In genomic region chr3:51984269-51984647, GRCh38 we compare ENCODE assay signal across 9 cellular contexts. TPM values are rescaled to one million over a fixed set of nuclear protein-coding genes. Genes with fewer than 3 reads are reported as not detected.
DNase-seq lines count a peak whose midpoint lies in the region; ATAC-seq and TF ChIP-seq lines count a peak whose summit lies in the region.
"Had no signal": no experiment of that assay in that cellular context is flagged by ENCODE, and none has a peak within 500 bp of the region (broad histone marks: within the 10 kb centered on the region; RNA-seq: fewer than 3 reads in every experiment).

No MANE protein-coding gene starts in this region.

- peak overlapping the region; percentile 90 for H3K4me3 Mint-ChIP-seq in HFFc6
- peak overlapping the region; percentile 97 for H3K4me3 Mint-ChIP-seq in activated T-helper 1 cell treated with anti-CD3 and anti-CD28 coated beads, Interleukin-12 subunit alpha, Interleukin-12 subunit beta, Interleukin-2, Interleukin-4 antibody, amounts not matched to agents 30 ng/mL and 10 ng/mL and 1 ng/mL, durations not matched to agents 14 hours and 24 hours and 36 hours
- H3K4me3 Mint-ChIP-seq in stimulated activated naive B cell treated with anti-CD40 and anti-IgM and Interleukin-4, amounts not matched to agents 10 μg/mL and 1 μg/mL and 100 μg/mL, for 72 hours: peak overlapping the region; percentile 91

- H3K9ac ChIP-seq in iPS-20b (ENCODE audit: low read depth, low read length): peak overlapping the region; percentile 65; the same call in 1 of the 2 replicates

- intact Hi-C loops in activated T-helper 1 cell treated with anti-CD3 and anti-CD28 coated beads, Interleukin-12 subunit alpha, Interleukin-12 subunit beta, Interleukin-2, Interleukin-4 antibody, amounts not matched to agents 30 ng/mL and 10 ng/mL and 1 ng/mL, durations not matched to agents 14 hours and 24 hours and 36 hours (cut with micrococcal nuclease): loop anchor here (5.0 to 10.0 kb wide), 2 partner anchors 303 to 701 kb away; partner anchors contain the start of genes GLYCTK, GNL3 and PBRM1
- intact Hi-C loops in sciatic nerve (cut with DNase I): no loop called here

- peaks cover 2% of the 10 kb centered on the region for H3K27me3 Mint-ChIP-seq in HFFc6 (ENCODE audit: insufficient read depth)
- H3K27me3 Mint-ChIP-seq in activated T-helper 1 cell treated with anti-CD3 and anti-CD28 coated beads, Interleukin-12 subunit alpha, Interleukin-12 subunit beta, Interleukin-2, Interleukin-4 antibody, amounts not matched to agents 30 ng/mL and 10 ng/mL and 1 ng/mL, durations not matched to agents 14 hours and 24 hours and 36 hours (ENCODE audit: insufficient read depth): no peaks in the 10 kb centered on the region
- no peaks in the 10 kb centered on the region for H3K27me3 Mint-ChIP-seq in stimulated activated naive B cell treated with anti-CD40 and anti-IgM and Interleukin-4, amounts not matched to agents 10 μg/mL and 1 μg/mL and 100 μg/mL, for 72 hours

- DNase-seq in HFFc6 (no peak), sciatic nerve (ENCODE audit: low spot score) (no peak)
- no peak for DNase-seq in activated T-helper 1 cell treated with anti-CD3 and anti-CD28 coated beads, Interleukin-12 subunit alpha, Interleukin-12 subunit beta, Interleukin-2, Interleukin-4 antibody, amounts not matched to agents 30 ng/mL and 10 ng/mL and 1 ng/mL, durations not matched to agents 14 hours and 24 hours and 36 hours (ENCODE audit: low spot score)
- DNase-seq in stimulated activated naive B cell treated with anti-CD40 and anti-IgM and Interleukin-4, amounts not matched to agents 10 μg/mL and 1 μg/mL and 100 μg/mL, for 72 hours: no peak
- no peak for DNase-seq in stimulated activated naive CD4-positive, alpha-beta T cell (lab: John Stamatoyannopoulos, UW)
- DNase-seq: NCI-H345 had no signal

- H3K4me1 ChIP-seq in iPS-20b (ENCODE audit: insufficient read depth, low read length): peaks cover 7% of the 10 kb centered on the region; the same call in 1 of the 2 replicates

- no peaks in the 10 kb centered on the region for H3K36me3 Mint-ChIP-seq in HFFc6 (ENCODE audit: low read depth)
- H3K36me3 Mint-ChIP-seq in activated T-helper 1 cell treated with anti-CD3 and anti-CD28 coated beads, Interleukin-12 subunit alpha, Interleukin-12 subunit beta, Interleukin-2, Interleukin-4 antibody, amounts not matched to agents 30 ng/mL and 10 ng/mL and 1 ng/mL, durations not matched to agents 14 hours and 24 hours and 36 hours (ENCODE audit: low read depth): peaks cover 6% of the 10 kb centered on the region
- H3K36me3 Mint-ChIP-seq in stimulated activated naive B cell treated with anti-CD40 and anti-IgM and Interleukin-4, amounts not matched to agents 10 μg/mL and 1 μg/mL and 100 μg/mL, for 72 hours: peaks cover 3 to 14% of the 10 kb centered on the region in 2 donors

- H3K4me1 Mint-ChIP-seq in HFFc6 (ENCODE audit: low read depth): peaks cover 39% of the 10 kb centered on the region
- H3K4me1 Mint-ChIP-seq in activated T-helper 1 cell treated with anti-CD3 and anti-CD28 coated beads, Interleukin-12 subunit alpha, Interleukin-12 subunit beta, Interleukin-2, Interleukin-4 antibody, amounts not matched to agents 30 ng/mL and 10 ng/mL and 1 ng/mL, durations not matched to agents 14 hours and 24 hours and 36 hours (ENCODE audit: low read depth): peaks cover 30% of the 10 kb centered on the region
- peaks cover 26 to 57% of the 10 kb centered on the region in 2 donors for H3K4me1 Mint-ChIP-seq in stimulated activated naive B cell treated with anti-CD40 and anti-IgM and Interleukin-4, amounts not matched to agents 10 μg/mL and 1 μg/mL and 100 μg/mL, for 72 hours

- H3K4me3 ChIP-seq in iPS-20b (ENCODE audit: low read length): peak overlapping the region; percentile 71; the same call in 1 of the 2 replicates

- no peaks in the 10 kb centered on the region for H3K27me3 ChIP-seq in iPS-20b (ENCODE audit: insufficient read depth, low read length)

- H3K9me3 ChIP-seq in iPS-20b (ENCODE audit: insufficient read depth, low read depth, low read length): no peaks in the 10 kb centered on the region

- no peaks in the 10 kb centered on the region for H3K9me3 Mint-ChIP-seq in HFFc6
- no peaks in the 10 kb centered on the region for H3K9me3 Mint-ChIP-seq in activated T-helper 1 cell treated with anti-CD3 and anti-CD28 coated beads, Interleukin-12 subunit alpha, Interleukin-12 subunit beta, Interleukin-2, Interleukin-4 antibody, amounts not matched to agents 30 ng/mL and 10 ng/mL and 1 ng/mL, durations not matched to agents 14 hours and 24 hours and 36 hours
- H3K9me3 Mint-ChIP-seq in stimulated activated naive B cell treated with anti-CD40 and anti-IgM and Interleukin-4, amounts not matched to agents 10 μg/mL and 1 μg/mL and 100 μg/mL, for 72 hours: no peaks in the 10 kb centered on the region

- H3K27ac Mint-ChIP-seq in HFFc6: peak overlapping the region; percentile 93
- H3K27ac Mint-ChIP-seq in activated T-helper 1 cell treated with anti-CD3 and anti-CD28 coated beads, Interleukin-12 subunit alpha, Interleukin-12 subunit beta, Interleukin-2, Interleukin-4 antibody, amounts not matched to agents 30 ng/mL and 10 ng/mL and 1 ng/mL, durations not matched to agents 14 hours and 24 hours and 36 hours: peak overlapping the region; percentile 70
- H3K27ac Mint-ChIP-seq in stimulated activated naive B cell treated with anti-CD40 and anti-IgM and Interleukin-4, amounts not matched to agents 10 μg/mL and 1 μg/mL and 100 μg/mL, for 72 hours: peak overlapping the region; percentile 96

- no peak for ATAC-seq in stimulated activated naive B cell treated with anti-CD40 and anti-IgM and Interleukin-4, amounts not matched to agents 10 μg/mL and 1 μg/mL and 100 μg/mL, for 72 hours (replicated peaks)
- ATAC-seq in sciatic nerve: no peak
- ATAC-seq in HG03342 (IDR thresholded peaks at IDR 0.05; ENCODE audit: unreplicated experiment): no peak
- ATAC-seq in HG02759 (IDR thresholded peaks at IDR 0.05; ENCODE audit: unreplicated experiment): no peak

- TF ChIP-seq CTCF in HFFc6 (IDR thresholded peaks at IDR 0.05): no peak

- no peaks in the 10 kb centered on the region for H3K36me3 ChIP-seq in iPS-20b (ENCODE audit: insufficient read depth, low read depth, low read length)

- no peak overlapping the region for H3K27ac ChIP-seq in iPS-20b (ENCODE audit: low read length)

RNA-seq across cellular contexts. Expression of gene ACY1, which starts 0.9 kb away (rescaled TPM):
- total RNA-seq in HFFc6 (2021; fragmentation: NEBNext Ultra II Directional; extraction: Animal tissue kit (Norgen Biotek cat#: 25700)): 10 to 100 TPM; 40.0 to 49.2 (median 41.5) TPM
- total RNA-seq in activated T-helper 1 cell treated with anti-CD3 and anti-CD28 coated beads, Interleukin-12 subunit alpha, Interleukin-12 subunit beta, Interleukin-2, Interleukin-4 antibody, amounts not matched to agents 30 ng/mL and 10 ng/mL and 1 ng/mL, durations not matched to agents 14 hours and 24 hours and 36 hours: 58.0 and 58.5 TPM in 2 replicates
- 21.9 TPM for total RNA-seq in sciatic nerve

RNA-seq across cellular contexts. Expression of gene ABHD14A, which starts 9.4 kb away (rescaled TPM):
- total RNA-seq in HFFc6 (2021; fragmentation: NEBNext Ultra II Directional; extraction: Animal tissue kit (Norgen Biotek cat#: 25700)): 10 to 100 TPM; 10.5 to 13.2 (median 11.0) TPM
- 12.8 and 13.3 TPM in 2 replicates for total RNA-seq in activated T-helper 1 cell treated with anti-CD3 and anti-CD28 coated beads, Interleukin-12 subunit alpha, Interleukin-12 subunit beta, Interleukin-2, Interleukin-4 antibody, amounts not matched to agents 30 ng/mL and 10 ng/mL and 1 ng/mL, durations not matched to agents 14 hours and 24 hours and 36 hours
- 15.9 TPM for total RNA-seq in sciatic nerve

RNA-seq across cellular contexts. Expression of gene ABHD14B, which starts 10.4 kb away (rescaled TPM):
- total RNA-seq in HFFc6 (2021; fragmentation: NEBNext Ultra II Directional; extraction: Animal tissue kit (Norgen Biotek cat#: 25700)): 10 to 100 TPM; 29.6 to 39.3 (median 33.9) TPM
- total RNA-seq in activated T-helper 1 cell treated with anti-CD3 and anti-CD28 coated beads, Interleukin-12 subunit alpha, Interleukin-12 subunit beta, Interleukin-2, Interleukin-4 antibody, amounts not matched to agents 30 ng/mL and 10 ng/mL and 1 ng/mL, durations not matched to agents 14 hours and 24 hours and 36 hours: 37.9 and 38.0 TPM in 2 replicates
- total RNA-seq in sciatic nerve: 42.3 TPM

RNA-seq across cellular contexts. Expression of gene RPL29, which starts 11.4 kb away (rescaled TPM):
- 1,000 to 10,000 TPM; 1,011 to 1,270 (median 1,111) TPM for total RNA-seq in HFFc6 (2021; fragmentation: NEBNext Ultra II Directional; extraction: Animal tissue kit (Norgen Biotek cat#: 25700))
- total RNA-seq in activated T-helper 1 cell treated with anti-CD3 and anti-CD28 coated beads, Interleukin-12 subunit alpha, Interleukin-12 subunit beta, Interleukin-2, Interleukin-4 antibody, amounts not matched to agents 30 ng/mL and 10 ng/mL and 1 ng/mL, durations not matched to agents 14 hours and 24 hours and 36 hours: 1,590 and 1,596 TPM in 2 replicates
- 753 TPM for total RNA-seq in sciatic nerve

RNA-seq across cellular contexts. Expression of gene PCBP4, which starts 17.0 kb away (rescaled TPM):
- total RNA-seq in HFFc6 (2021; fragmentation: NEBNext Ultra II Directional; extraction: Animal tissue kit (Norgen Biotek cat#: 25700)): 100 to 1,000 TPM in 5 of 6 experiments, 10 to 100 TPM in 1; 98.6 to 128 (median 110) TPM
- total RNA-seq in activated T-helper 1 cell treated with anti-CD3 and anti-CD28 coated beads, Interleukin-12 subunit alpha, Interleukin-12 subunit beta, Interleukin-2, Interleukin-4 antibody, amounts not matched to agents 30 ng/mL and 10 ng/mL and 1 ng/mL, durations not matched to agents 14 hours and 24 hours and 36 hours: 14.8 and 18.0 TPM in 2 replicates
- 145 TPM for total RNA-seq in sciatic nerve
